ENCODE assay signal across 1 cellular context in genomic region chr7:30320392-30320791, GRCh38.
TF ChIP-seq lines count a peak whose summit lies in the region.

No MANE protein-coding gene starts in this region.

TF ChIP-seq in GM12878, 131 proteins besides CTCF, POLR2A, EP300 and RAD21:
- TF ChIP-seq SUPT20H (IDR thresholded peaks at IDR 0.05; ENCODE audit: borderline replicate concordance, control insufficient read depth, low read depth, low read length): no peak
- no peak for TF ChIP-seq SMAD5 (IDR thresholded peaks at IDR 0.05; ENCODE audit: low read depth)
- TF ChIP-seq MEF2A (IDR thresholded peaks at IDR 0.05; ENCODE audit: insufficient read depth, low read depth, low read length): no peak
- TF ChIP-seq NR2F1 (conservative IDR thresholded peaks at IDR 0.05): no peak
- TF ChIP-seq E4F1 (IDR thresholded peaks at IDR 0.05; ENCODE audit: borderline replicate concordance, partially characterized antibody): no peak
- TF ChIP-seq, protein P1, sequence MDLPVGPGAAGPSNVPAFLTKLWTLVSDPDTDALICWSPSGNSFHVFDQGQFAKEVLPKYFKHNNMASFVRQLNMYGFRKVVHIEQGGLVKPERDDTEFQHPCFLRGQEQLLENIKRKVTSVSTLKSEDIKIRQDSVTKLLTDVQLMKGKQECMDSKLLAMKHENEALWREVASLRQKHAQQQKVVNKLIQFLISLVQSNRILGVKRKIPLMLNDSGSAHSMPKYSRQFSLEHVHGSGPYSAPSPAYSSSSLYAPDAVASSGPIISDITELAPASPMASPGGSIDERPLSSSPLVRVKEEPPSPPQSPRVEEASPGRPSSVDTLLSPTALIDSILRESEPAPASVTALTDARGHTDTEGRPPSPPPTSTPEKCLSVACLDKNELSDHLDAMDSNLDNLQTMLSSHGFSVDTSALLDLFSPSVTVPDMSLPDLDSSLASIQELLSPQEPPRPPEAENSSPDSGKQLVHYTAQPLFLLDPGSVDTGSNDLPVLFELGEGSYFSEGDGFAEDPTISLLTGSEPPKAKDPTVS (IDR thresholded peaks at IDR 0.05; ENCODE audit: low read depth, low read length): no peak
- TF ChIP-seq IRF5 (IDR thresholded peaks at IDR 0.05; ENCODE audit: borderline replicate concordance): no peak
- TF ChIP-seq NFIC (IDR thresholded peaks at IDR 0.05; ENCODE audit: low read depth, low read length): no peak
- TF ChIP-seq ASH2L (IDR thresholded peaks at IDR 0.05; ENCODE audit: borderline replicate concordance, low read depth): no peak
- TF ChIP-seq PML (IDR thresholded peaks at IDR 0.05; ENCODE audit: low read length): no peak
- 0 out of 2 replicates have a peak, but pooled peaks have one; percentile 14 for TF ChIP-seq IRF4 (IDR thresholded peaks at IDR 0.05; ENCODE audit: low read depth, low read length)
- no peak for TF ChIP-seq TCF3 (IDR thresholded peaks at IDR 0.05; ENCODE audit: borderline replicate concordance, insufficient read depth, low read depth, low read length)
- TF ChIP-seq JUNB (IDR thresholded peaks at IDR 0.05): peak; percentile 68
- no peak for TF ChIP-seq SIX5 (IDR thresholded peaks at IDR 0.05; ENCODE audit: low read depth, low read length, severe bottlenecking)
- no peak for TF ChIP-seq NRF1 (conservative IDR thresholded peaks at IDR 0.05; ENCODE audit: low read depth, low read length)
- TF ChIP-seq SMARCA5 (IDR thresholded peaks at IDR 0.05): no peak
